8 cellular contexts compared by ENCODE assay signal in the genomic region with DNA sequence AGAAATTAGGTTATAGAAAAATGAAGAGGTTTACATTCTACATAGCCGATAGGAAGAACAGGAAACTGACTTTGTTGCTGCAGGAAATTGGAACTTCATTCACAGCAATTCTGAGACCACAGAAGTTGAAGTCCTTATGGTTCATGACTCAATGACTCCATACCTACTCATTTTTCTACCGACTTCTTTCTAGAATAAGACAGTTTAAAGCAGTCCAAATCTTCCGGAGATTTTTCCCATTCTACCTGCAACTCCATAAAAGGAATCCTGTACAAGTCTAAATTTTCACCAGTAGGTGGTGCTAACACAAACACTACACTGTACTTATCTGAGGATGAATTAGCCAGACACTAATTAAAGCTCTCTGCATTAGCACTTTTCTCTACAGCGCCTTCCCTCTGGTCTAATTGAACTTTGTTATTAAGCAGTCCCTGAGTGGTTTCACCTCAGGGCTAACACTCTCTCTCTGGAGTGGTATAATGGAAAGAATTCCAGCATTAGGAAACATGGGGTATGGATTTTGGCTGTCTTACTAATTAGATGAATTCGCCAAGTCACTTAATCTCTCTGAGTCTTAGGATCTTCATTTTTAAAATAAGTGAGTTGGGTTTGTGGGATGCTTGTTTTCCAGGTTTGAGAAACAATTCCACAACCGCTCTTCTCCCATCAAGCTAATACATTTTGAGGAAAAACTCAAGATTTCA.
DNase-seq lines count a peak whose midpoint lies in the region; ATAC-seq, FAIRE-seq and TF ChIP-seq lines count a peak whose summit lies in the region.

No MANE protein-coding gene starts in this region.

- TF ChIP-seq CTCF in tibial artery (IDR thresholded peaks at IDR 0.05): peak; percentile 57 to 66

- DNase-seq in HT1080 (ENCODE audit: low read depth): peak; percentile 19
- peak; percentile 9 to 67 for DNase-seq in NOMO-1 (lab: John Stamatoyannopoulos, UW; ENCODE audit: unreplicated experiment in 2 of 2)
- DNase-seq in T47D (ENCODE audit: low read depth in 1 of 2, low spot score in 1 of 2): peak; percentile 10 to 57
- DNase-seq in kidney glomerular epithelial cell (lab: John Stamatoyannopoulos, UW): peak; percentile 59
- no peak for DNase-seq in tibial artery
- DNase-seq in GM19240 (ENCODE audit: insufficient read length, low spot score): no peak

- no peaks in the 10 kb centered on the region for H3K9me3 ChIP-seq in tibial artery

- no peaks in the 10 kb centered on the region for H3K36me3 ChIP-seq in tibial artery

- H3K27me3 ChIP-seq in tibial artery: peaks cover 0 to 22% of the 10 kb centered on the region in 2 donors

- no peak overlapping the region for H3K27ac ChIP-seq in tibial artery

- peaks cover 0 to 4% (median 2%) of the 10 kb centered on the region in 4 donors for H3K4me1 ChIP-seq in tibial artery

- ATAC-seq in GM21447 (IDR thresholded peaks at IDR 0.05; ENCODE audit: unreplicated experiment): no peak

- FAIRE-seq in G401.6 (lab: Jason Lieb, UNC): peak; percentile 100

- in situ Hi-C loops in T47D (cut with HindIII; ENCODE audit: low pct_unique_long_range_greater_than_20kb, low sequenced_read_pairs): no loop called here

- H3K4me3 ChIP-seq in tibial artery: no peak overlapping the region

- intact Hi-C loops in tibial artery (cut with DNase I; ENCODE audit: low total_unique reads): no loop called here

Comparison
In these comparisons a context has a peak if more than half of its experiments do, and no peak if none do; other contexts are left out.
1. DNase-seq: peak in HT1080 (single experiment), NOMO-1 (2 of 2), T47D (2 of 2) and kidney glomerular epithelial cell (single experiment); none in tibial artery (0 of 2) and GM19240 (single experiment).